25 cellular contexts compared by ENCODE assay signal in genomic region chr4:5789141-5789540, GRCh38.
DNase-seq lines count a peak whose midpoint lies in the region; ATAC-seq lines count a peak whose summit lies in the region.
"Had no signal": no experiment of that assay in that cellular context is flagged by ENCODE, and none has a peak within 500 bp of the region (broad histone marks: within the 10 kb centered on the region; RNA-seq: fewer than 3 reads in every experiment).

No MANE protein-coding gene starts in this region.

- peak; percentile 19 for DNase-seq in activated CD8-positive, alpha-beta memory T cell treated with anti-CD3 and anti-CD28 coated beads for 24 hours
- DNase-seq in activated CD8-positive, alpha-beta memory T cell treated with anti-CD3 and anti-CD28 coated beads, Interleukin-2, amount 10 ng/mL, durations not matched to agents 7 days and 5 days: no peak
- DNase-seq in left lobe of liver (ENCODE audit: low spot score) (peak; percentile 11), posterior vena cava (ENCODE audit: low spot score) (peak; percentile 38), ureter (ENCODE audit: low spot score) (peak; percentile 1), superior temporal gyrus (ENCODE audit: extremely low spot score) (no peak), cardiac septum (ENCODE audit: low spot score) (no peak), NCI-H2171 treated with DMSO at 0.1 percent for 48 hours (lab: John Stamatoyannopoulos, UW) (no peak)
- DNase-seq: BE2C; CD8-positive, alpha-beta memory T cell; DMS79 treated with DMSO at 0.1 percent for 48 hours; GF-D8; H7; KG1; MG63; NCI-H1105 treated with DMSO at 0.1 percent for 48 hours; NCI-H146; NCI-H1930; NCI-H2107; NCI-H446 treated with DMSO at 0.1 percent for 48 hours; NCI-H526 treated with DMSO at 0.1 percent for 48 hours; PC-9; SJCRH30 had no signal

- no peak overlapping the region for H3K27ac Mint-ChIP-seq in activated CD8-positive, alpha-beta memory T cell treated with anti-CD3 and anti-CD28 coated beads, Interleukin-2, amount 10 ng/mL, durations not matched to agents 7 days and 5 days
- H3K27ac Mint-ChIP-seq: CD14-positive monocyte; CD8-positive, alpha-beta memory T cell had no signal

- no peaks in the 10 kb centered on the region for H3K9me3 Mint-ChIP-seq in activated CD8-positive, alpha-beta memory T cell treated with anti-CD3 and anti-CD28 coated beads, Interleukin-2, amount 10 ng/mL, durations not matched to agents 7 days and 5 days (ENCODE audit: low read depth)
- H3K9me3 Mint-ChIP-seq: CD8-positive, alpha-beta memory T cell had no signal

- CTCF ChIA-PET in activated CD8-positive, alpha-beta memory T cell treated with anti-CD3 and anti-CD28 coated beads, Interleukin-2, amount 10 ng/mL, durations not matched to agents 7 days and 5 days (lab: Charles Lee): no interaction called here

- no peak for ATAC-seq in activated CD8-positive, alpha-beta memory T cell treated with anti-CD3 and anti-CD28 coated beads, Interleukin-2, amount 10 ng/mL, durations not matched to agents 7 days and 5 days
- ATAC-seq in left lobe of liver: no peak
- ATAC-seq: Right ventricle myocardium inferior had no signal

- H3K4me1 Mint-ChIP-seq in activated CD8-positive, alpha-beta memory T cell treated with anti-CD3 and anti-CD28 coated beads, Interleukin-2, amount 10 ng/mL, durations not matched to agents 7 days and 5 days: no peaks in the 10 kb centered on the region
- H3K4me1 Mint-ChIP-seq: CD14-positive monocyte; CD8-positive, alpha-beta memory T cell had no signal

- H3K27me3 Mint-ChIP-seq in activated CD8-positive, alpha-beta memory T cell treated with anti-CD3 and anti-CD28 coated beads, Interleukin-2, amount 10 ng/mL, durations not matched to agents 7 days and 5 days: no peaks in the 10 kb centered on the region
- H3K27me3 Mint-ChIP-seq: CD8-positive, alpha-beta memory T cell had no signal

- H3K4me3 Mint-ChIP-seq in activated CD8-positive, alpha-beta memory T cell treated with anti-CD3 and anti-CD28 coated beads, Interleukin-2, amount 10 ng/mL, durations not matched to agents 7 days and 5 days: no peak overlapping the region
- H3K4me3 Mint-ChIP-seq: CD14-positive monocyte; CD8-positive, alpha-beta memory T cell had no signal

- intact Hi-C loops in posterior vena cava (cut with DNase I): loop anchor here in 1 of 2 donors (10.0 kb wide), 1 partner anchor 84 kb away; the partner anchor contains the start of gene EVC2
- intact Hi-C loops in cardiac septum (cut with DNase I): no loop called here

- no peaks in the 10 kb centered on the region for H3K36me3 Mint-ChIP-seq in activated CD8-positive, alpha-beta memory T cell treated with anti-CD3 and anti-CD28 coated beads, Interleukin-2, amount 10 ng/mL, durations not matched to agents 7 days and 5 days
- H3K36me3 Mint-ChIP-seq: CD14-positive monocyte; CD8-positive, alpha-beta memory T cell had no signal

Comparison
In these comparisons a context has a peak if more than half of its experiments do, and no peak if none do; other contexts are left out.
1. DNase-seq: peak in activated CD8-positive, alpha-beta memory T cell treated with anti-CD3 and anti-CD28 coated beads for 24 hours (single experiment), left lobe of liver (single experiment), posterior vena cava (single experiment) and ureter (single experiment); none in activated CD8-positive, alpha-beta memory T cell treated with anti-CD3 and anti-CD28 coated beads, Interleukin-2, amount 10 ng/mL, durations not matched to agents 7 days and 5 days (single experiment), superior temporal gyrus (single experiment), cardiac septum (single experiment) and NCI-H2171 treated with DMSO at 0.1 percent for 48 hours (single experiment).